10 cellular contexts compared by ENCODE assay signal in the genomic region with DNA sequence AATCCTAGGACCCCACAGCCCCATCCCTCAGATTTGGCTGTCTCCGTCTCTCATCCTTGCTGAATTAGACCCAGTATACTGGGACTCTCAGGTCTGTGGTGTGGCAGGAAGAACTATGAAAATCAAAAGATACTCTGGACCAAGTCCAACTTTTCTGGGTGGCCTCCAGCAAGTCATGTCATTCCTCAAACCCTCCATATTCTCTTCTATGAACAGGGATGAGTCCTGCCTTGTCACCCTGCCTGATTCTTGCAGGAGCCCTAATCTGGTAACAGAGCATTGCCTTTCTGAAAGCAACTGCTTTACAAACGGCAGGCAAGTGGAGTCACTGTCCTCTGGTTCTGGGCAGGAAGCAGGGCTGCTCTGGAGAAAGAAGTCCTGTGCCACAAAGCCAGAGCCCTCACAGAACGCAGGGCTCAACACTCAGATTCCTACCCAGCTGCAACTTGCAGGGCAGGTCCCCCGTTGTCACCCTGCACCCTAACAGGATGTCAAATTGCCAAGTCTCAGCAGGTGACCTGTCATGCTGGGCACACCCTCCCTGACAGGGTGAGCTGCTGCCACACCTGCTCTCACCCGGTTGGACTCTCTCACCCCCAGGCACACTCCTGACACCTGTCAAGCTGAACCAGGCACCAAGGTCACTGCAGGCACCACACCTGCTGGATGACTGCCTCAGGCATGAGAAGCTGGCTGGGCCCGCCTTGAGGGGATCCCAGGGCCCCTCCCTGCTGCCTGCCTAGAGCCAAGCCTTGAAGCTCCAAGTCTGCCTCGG.
DNase-seq lines count a peak whose midpoint lies in the region; ATAC-seq, FAIRE-seq and TF ChIP-seq lines count a peak whose summit lies in the region.
"Had no signal": no experiment of that assay in that cellular context is flagged by ENCODE, and none has a peak within 500 bp of the region (broad histone marks: within the 10 kb centered on the region; RNA-seq: fewer than 3 reads in every experiment).

No MANE protein-coding gene starts in this region.

- H3K27ac ChIP-seq in substantia nigra (ENCODE audit: low read depth, low read length, poor library complexity, severe bottlenecking) = no peak overlapping the region
- H3K27ac ChIP-seq: spleen had no signal

- no peak for ATAC-seq in GM21825 (IDR thresholded peaks at IDR 0.05; ENCODE audit: unreplicated experiment)
- ATAC-seq: activated naive CD4-positive, alpha-beta T cell treated with anti-CD3 and anti-CD28 coated beads, Interleukin-2, amount 50 U/mL, for 72 hours had no signal

- TF ChIP-seq CTCF in GM10266 (IDR thresholded peaks at IDR 0.05; ENCODE audit: control insufficient read depth, insufficient read depth, low read depth, missing control alignments) = no peak

- peak; percentile 69 for DNase-seq in DMS79 treated with DMSO at 0.1 percent for 48 hours (lab: John Stamatoyannopoulos, UW)
- peak; percentile 24 for DNase-seq in M059J (ENCODE audit: low read depth)
- DNase-seq in RCC 7860 (ENCODE audit: low spot score) = peak; percentile 7
- peak; percentile 79 for DNase-seq in mucosa of gallbladder (ENCODE audit: low spot score)
- no peak for DNase-seq in GM10266 (ENCODE audit: extremely low spot score)
- no peak for DNase-seq in substantia nigra (lab: John Stamatoyannopoulos, UW)
- DNase-seq: activated CD4-positive, alpha-beta T cell treated with anti-CD3 and anti-CD28 coated beads for 1 hour; spleen had no signal

- FAIRE-seq in RCC 7860 (lab: Jason Lieb, UNC) = no peak

Comparison
In these comparisons a context has a peak if more than half of its experiments do, and no peak if none do; other contexts are left out.
1. DNase-seq: peak in DMS79 treated with DMSO at 0.1 percent for 48 hours (single experiment), M059J (single experiment), RCC 7860 (single experiment) and mucosa of gallbladder (single experiment); none in GM10266 (single experiment) and substantia nigra (0 of 49).